In the genomic region with DNA sequence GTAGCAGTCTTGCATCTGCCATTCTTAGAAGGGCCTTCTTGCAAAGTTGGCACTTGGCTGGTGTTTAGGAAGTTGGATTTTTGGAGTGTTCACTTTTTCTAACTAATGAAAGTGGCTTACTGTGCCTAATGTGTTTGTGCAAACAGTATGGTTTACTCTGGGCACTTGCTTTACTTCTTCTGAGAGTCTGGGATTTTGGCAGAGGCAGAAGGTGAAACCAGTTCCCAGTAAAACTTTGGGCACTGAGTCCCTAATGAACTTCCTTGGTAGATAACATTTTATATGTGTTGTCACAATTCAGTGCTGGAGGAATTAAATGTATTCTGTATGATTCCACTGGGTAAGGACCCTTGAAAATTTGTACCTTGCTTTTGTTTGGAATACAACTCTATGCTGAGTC, we compare ENCODE assay signal across 6 cellular contexts.
"Had no signal": no experiment of that assay in that cellular context is flagged by ENCODE, and none has a peak within 500 bp of the region (broad histone marks: within the 10 kb centered on the region; RNA-seq: fewer than 3 reads in every experiment).

No MANE protein-coding gene starts in this region.

- H3K4me3 ChIP-seq: GM23338, K562 had no signal

- H2AFZ ChIP-seq: GM23338 had no signal

- H3K4me3 Mint-ChIP-seq: GM23338, H9 had no signal

- H3K4me2 ChIP-seq: GM23338 had no signal

- ATAC-seq: GM23338, K562 had no signal

- DNase-seq: H9, HCEC 1CT, IMR-90, KG1 had no signal

- H3K27ac Mint-ChIP-seq: GM23338, H9 had no signal
